8 cellular contexts compared by ENCODE assay signal in the genomic region with DNA sequence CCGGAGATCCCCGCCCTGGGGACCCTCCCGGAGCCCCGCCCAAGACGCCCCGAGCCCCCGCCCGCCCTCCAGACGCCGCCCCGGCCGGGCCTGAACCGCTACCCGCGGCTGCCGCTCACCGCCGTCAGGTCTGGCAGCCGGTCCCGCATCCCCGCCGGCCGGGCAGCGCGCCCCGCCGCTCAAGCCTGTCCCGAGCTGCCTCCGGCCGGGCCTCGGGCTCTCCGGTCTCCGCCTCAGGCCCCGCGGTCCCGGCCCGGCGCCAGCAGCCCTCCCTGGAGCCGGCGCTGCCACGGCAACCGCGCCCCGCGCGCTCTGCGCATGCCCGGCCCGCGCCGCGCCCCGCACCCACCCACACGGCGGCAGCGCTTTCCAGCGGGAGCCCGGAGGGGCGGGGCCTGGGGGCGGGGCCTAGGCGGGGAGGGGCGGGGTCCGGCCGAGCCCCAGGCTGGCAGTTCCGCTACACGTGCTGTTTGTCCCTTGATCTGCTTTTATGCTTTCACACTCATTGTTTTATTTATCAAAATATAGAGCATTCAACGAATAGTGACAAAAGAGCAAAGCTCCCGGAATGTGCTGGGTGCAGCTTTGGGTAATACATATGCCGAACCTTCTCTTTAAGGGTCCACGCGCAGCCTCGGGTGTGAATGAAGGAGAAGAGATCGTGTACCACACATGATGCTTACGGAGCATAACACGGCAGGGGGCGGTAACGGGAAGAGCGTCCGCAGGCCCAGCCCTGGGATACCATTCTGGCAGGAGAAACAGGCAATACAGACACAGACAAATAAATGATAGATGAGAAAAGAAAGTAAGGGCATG. TPM values are rescaled to one million over a fixed set of nuclear protein-coding genes. Genes with fewer than 3 reads are reported as not detected.
DNase-seq lines count a peak whose midpoint lies in the region; ATAC-seq and TF ChIP-seq lines count a peak whose summit lies in the region.

A gene (minus strand): TSS at position 300 of the 819 bp plus-strand sequence. CDS start 151 bp downstream, at position 149.

- no peaks in the 10 kb centered on the region for H3K27me3 Mint-ChIP-seq in stimulated activated naive CD8-positive, alpha-beta T cell treated with anti-CD3 and anti-CD28 coated beads, Interleukin-15, amount 100 ng/mL, for 72 hours

- H3K9me2 ChIP-seq in Karpas-422 (replicated peaks; ENCODE audit: insufficient read depth, low read length) (no peaks in the 10 kb centered on the region), neural cell (ENCODE audit: insufficient read depth, low read length) (no peaks in the 10 kb centered on the region)

- peaks cover 42% of the 10 kb centered on the region for H3K4me1 Mint-ChIP-seq in stimulated activated naive CD8-positive, alpha-beta T cell treated with anti-CD3 and anti-CD28 coated beads, Interleukin-15, amount 100 ng/mL, for 72 hours

- H3K79me2 ChIP-seq in Karpas-422 (ENCODE audit: low read length): peaks cover 43% of the 10 kb centered on the region
- H3K79me2 ChIP-seq in neural cell (replicated peaks; ENCODE audit: insufficient read depth, low read length): peaks cover 37% of the 10 kb centered on the region

- peaks cover 24% of the 10 kb centered on the region for H3K4me1 ChIP-seq in Karpas-422 (ENCODE audit: low read length)

- peak within 1 kb of the TSS; percentile 99 for H3K4me3 ChIP-seq in Karpas-422 (ENCODE audit: low read length)
- peak within 1 kb of the TSS; percentile 98 for H3K4me3 ChIP-seq in neural cell (ENCODE audit: low read length)

- H3K4me2 ChIP-seq in Karpas-422 (ENCODE audit: low read depth, low read length, poor library complexity, severe bottlenecking) (peak within 1 kb of the TSS; percentile 98), neural cell (ENCODE audit: low read length) (peak within 1 kb of the TSS; percentile 66)

- no peaks in the 10 kb centered on the region for H3F3A ChIP-seq in neural cell (ENCODE audit: insufficient read depth, low read length, poor library complexity, severe bottlenecking)

- peak; percentile 84 for DNase-seq in ELF-1 (ENCODE audit: low read depth, low spot score)
- DNase-seq in Karpas-422: peak; percentile 94
- DNase-seq in RPMI8226: peak; percentile 77
- peak; percentile 89 for DNase-seq in activated effector memory CD4-positive, alpha-beta T cell treated with Interleukin-2 at 50 U/mL for 16 hours
- DNase-seq in fibroblast of the conjunctiva (ENCODE audit: low read depth): peak; percentile 63
- DNase-seq in stimulated activated naive CD8-positive, alpha-beta T cell treated with anti-CD3 and anti-CD28 coated beads, Interleukin-15, amount 100 ng/mL, for 72 hours: peak; percentile 84 to 90

- TF ChIP-seq RAD21 in neural cell (conservative IDR thresholded peaks at IDR 0.05): peak; percentile 57

- H3K9me3 Mint-ChIP-seq in stimulated activated naive CD8-positive, alpha-beta T cell treated with anti-CD3 and anti-CD28 coated beads, Interleukin-15, amount 100 ng/mL, for 72 hours: no peaks in the 10 kb centered on the region

- peak; percentile 82 for ATAC-seq in GM21825 (IDR thresholded peaks at IDR 0.05; ENCODE audit: unreplicated experiment)
- peak; percentile 85 for ATAC-seq in stimulated activated naive CD8-positive, alpha-beta T cell treated with anti-CD3 and anti-CD28 coated beads, Interleukin-15, amount 100 ng/mL, for 72 hours

- H3K9me3 ChIP-seq in Karpas-422 (ENCODE audit: low read length) (no peaks in the 10 kb centered on the region), neural cell (ENCODE audit: low read length) (no peaks in the 10 kb centered on the region)

- peak within 1 kb of the TSS; percentile 99 for H2AFZ ChIP-seq in Karpas-422 (ENCODE audit: low read length)
- peak within 1 kb of the TSS; percentile 40 for H2AFZ ChIP-seq in neural cell (ENCODE audit: low read depth, low read length)

- peak within 1 kb of the TSS; percentile 83 to 91 for H3K4me3 Mint-ChIP-seq in stimulated activated naive CD8-positive, alpha-beta T cell treated with anti-CD3 and anti-CD28 coated beads, Interleukin-15, amount 100 ng/mL, for 72 hours

- peak; percentile 64 for TF ChIP-seq CTCF in neural cell (IDR thresholded peaks at IDR 0.05; ENCODE audit: poor library complexity, severe bottlenecking)

- H4K20me1 ChIP-seq in Karpas-422 (ENCODE audit: insufficient read depth, low read depth, low read length) (no peaks in the 10 kb centered on the region), neural cell (ENCODE audit: insufficient read depth) (no peaks in the 10 kb centered on the region)

- no peak within 1 kb of the TSS; the same call in 1 of the 2 replicates for H3K27ac ChIP-seq in Karpas-422 (ENCODE audit: low read length)
- H3K27ac ChIP-seq in neural cell (ENCODE audit: low read length): peak within 1 kb of the TSS; percentile 53

- no peaks in the 10 kb centered on the region for H3K36me3 ChIP-seq in Karpas-422 (ENCODE audit: insufficient read depth, low read length)
- H3K36me3 ChIP-seq in neural cell (ENCODE audit: insufficient read depth, low read length): no peaks in the 10 kb centered on the region

- peak within 1 kb of the TSS; percentile 97 for H3K9ac ChIP-seq in Karpas-422 (ENCODE audit: low read length)
- H3K9ac ChIP-seq in neural cell (ENCODE audit: low read length): peak within 1 kb of the TSS; percentile 77

- H3K27ac Mint-ChIP-seq in stimulated activated naive CD8-positive, alpha-beta T cell treated with anti-CD3 and anti-CD28 coated beads, Interleukin-15, amount 100 ng/mL, for 72 hours: peak within 1 kb of the TSS; percentile 54 to 89

- TF ChIP-seq EP300 in neural cell (conservative IDR thresholded peaks at IDR 0.05; ENCODE audit: poor library complexity, severe bottlenecking): no peak

- H3K27me3 ChIP-seq in Karpas-422 (ENCODE audit: low read length) (no peaks in the 10 kb centered on the region), neural cell (ENCODE audit: insufficient read depth, low read depth, low read length) (no peaks in the 10 kb centered on the region)

TF ChIP-seq in neural cell, 6 proteins besides CTCF, POLR2A, EP300 and RAD21:
- TF ChIP-seq EZH2 (IDR thresholded peaks at IDR 0.05; ENCODE audit: borderline replicate concordance, insufficient read depth, low read length, poor library complexity, severe bottlenecking): no peak
- peak; percentile 93 for TF ChIP-seq MXI1 (conservative IDR thresholded peaks at IDR 0.05; ENCODE audit: poor library complexity, severe bottlenecking)
- peak; percentile 64 for TF ChIP-seq SMC3 (conservative IDR thresholded peaks at IDR 0.05; ENCODE audit: poor library complexity)
- TF ChIP-seq POLR2AphosphoS5 (IDR thresholded peaks at IDR 0.05): peak; percentile 65

RNA-seq across cellular contexts. Expression of the gene that starts here (rescaled TPM):
- 19.2 and 19.3 TPM in 2 replicates for total RNA-seq in Karpas-422 (2014; rRNA removed; shearing (Covaris generic); ENCODE audit: low replicate concordance)
- polyA plus RNA-seq in neural cell: 58.4 and 67.0 TPM in 2 replicates
- polyA minus RNA-seq in neural cell: 23.9 and 28.4 TPM in 2 replicates
